In the genomic region with DNA sequence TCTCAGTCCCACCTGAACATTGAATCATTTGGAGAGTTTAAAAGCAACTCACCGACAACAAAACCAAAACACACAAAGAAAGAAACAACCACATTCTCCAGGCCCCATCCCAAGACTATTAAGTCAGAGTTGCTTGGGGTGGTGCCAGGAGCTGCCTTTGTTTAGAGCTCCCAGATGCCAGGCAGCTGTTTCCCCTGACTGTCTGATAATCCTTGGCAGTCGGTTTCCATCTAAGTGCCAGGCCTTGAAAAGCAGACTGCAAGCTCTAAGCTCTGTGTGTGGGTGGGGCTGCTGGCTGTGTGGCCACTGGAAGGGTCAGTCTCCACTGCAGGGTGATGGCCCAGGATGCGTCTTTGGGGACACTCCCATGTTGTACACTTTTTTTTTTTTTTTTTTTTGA, we compare ENCODE assay signal across 11 cellular contexts.
DNase-seq lines count a peak whose midpoint lies in the region; ATAC-seq and TF ChIP-seq lines count a peak whose summit lies in the region.
"Had no signal": no experiment of that assay in that cellular context is flagged by ENCODE, and none has a peak within 500 bp of the region (broad histone marks: within the 10 kb centered on the region; RNA-seq: fewer than 3 reads in every experiment).

No MANE protein-coding gene starts in this region.

- DNase-seq in AG09319 (ENCODE audit: extremely low read depth, low read depth) (peak; percentile 82), NCI-H2171 (lab: John Stamatoyannopoulos, UW) (peak; percentile 17), fibroblast of lung (ENCODE audit: low read depth in 2 of 2) (peak; percentile 82 to 85), nucleus accumbens (lab: John Stamatoyannopoulos, UW) (peak in 40 of 56 donors; percentile 7 to 90 (median 32)), iPS-NIHi11 (ENCODE audit: low spot score) (no peak), NCI-H774 (lab: John Stamatoyannopoulos, UW) (no peak)
- no peak for DNase-seq in activated CD8-positive, alpha-beta memory T cell treated with anti-CD3 and anti-CD28 coated beads, Interleukin-2, amount 50 U/mL, for 4 hours
- DNase-seq: cortex of kidney; NCI-H2081 treated with DMSO at 0.1 percent for 48 hours; stimulated activated naive B cell treated with anti-CD40 and anti-IgM and Interleukin-4, amounts not matched to agents 10 μg/mL and 1 μg/mL and 100 μg/mL, for 72 hours had no signal

- no peak overlapping the region for H3K4me3 ChIP-seq in fibroblast of lung (replicated peaks in 1 of 4; ENCODE audit: control extremely low read depth in 1 of 4, insufficient read depth in 1 of 4, low read depth in 3 of 4, low read length in 4 of 4)

- no peak overlapping the region for H3K9ac ChIP-seq in fibroblast of lung (ENCODE audit: insufficient read depth, low read length)

- no peaks in the 10 kb centered on the region for H3K36me3 ChIP-seq in fibroblast of lung (ENCODE audit: control insufficient read depth, insufficient read depth, low read length)

- no peaks in the 10 kb centered on the region for H4K20me1 ChIP-seq in fibroblast of lung (ENCODE audit: control insufficient read depth, extremely low read depth, insufficient read depth, low read length)

- H2AFZ ChIP-seq in fibroblast of lung (ENCODE audit: low read length), result no peak overlapping the region

- H3K4me1 ChIP-seq in fibroblast of lung (ENCODE audit: control insufficient read depth, extremely low read depth, insufficient read depth, low read length), result no peaks in the 10 kb centered on the region

- no peaks in the 10 kb centered on the region for H3K79me2 ChIP-seq in fibroblast of lung (ENCODE audit: control insufficient read depth, insufficient read depth, low read length)

- H3K27ac ChIP-seq in fibroblast of lung (ENCODE audit: insufficient read depth, low read length), result no peak overlapping the region

- no peaks in the 10 kb centered on the region for H3K27me3 ChIP-seq in fibroblast of lung (ENCODE audit: control insufficient read depth, insufficient read depth, low read length)

- TF ChIP-seq CTCF in AG09319 (IDR thresholded peaks at IDR 0.05; ENCODE audit: low read depth, low read length) (no peak), fibroblast of lung (conservative IDR thresholded peaks at IDR 0.05 in 1 of 2, IDR thresholded peaks at IDR 0.05 in 1 of 2; ENCODE audit: low read depth in 1 of 2, low read length in 2 of 2) (no peak)

- no peak overlapping the region for H3K4me2 ChIP-seq in fibroblast of lung (ENCODE audit: extremely low read depth, insufficient read depth, low read length)

- no peak for ATAC-seq in GM18858 (IDR thresholded peaks at IDR 0.05; ENCODE audit: unreplicated experiment)
- ATAC-seq: stimulated activated naive B cell treated with anti-CD40 and anti-IgM and Interleukin-4, amounts not matched to agents 10 μg/mL and 1 μg/mL and 100 μg/mL, for 72 hours had no signal

- H3K9me3 ChIP-seq in fibroblast of lung (ENCODE audit: control insufficient read depth, insufficient read depth, low read depth, low read length), result no peaks in the 10 kb centered on the region

Comparison
In these comparisons a context has a peak if more than half of its experiments do, and no peak if none do; other contexts are left out.
1. DNase-seq: peak in AG09319 (single experiment), NCI-H2171 (single experiment), fibroblast of lung (2 of 2) and nucleus accumbens (40 of 56); none in iPS-NIHi11 (single experiment), activated CD8-positive, alpha-beta memory T cell treated with anti-CD3 and anti-CD28 coated beads, Interleukin-2, amount 50 U/mL, for 4 hours (single experiment) and NCI-H774 (single experiment).